ENCODE assay signal across 8 cellular contexts in the genomic region with DNA sequence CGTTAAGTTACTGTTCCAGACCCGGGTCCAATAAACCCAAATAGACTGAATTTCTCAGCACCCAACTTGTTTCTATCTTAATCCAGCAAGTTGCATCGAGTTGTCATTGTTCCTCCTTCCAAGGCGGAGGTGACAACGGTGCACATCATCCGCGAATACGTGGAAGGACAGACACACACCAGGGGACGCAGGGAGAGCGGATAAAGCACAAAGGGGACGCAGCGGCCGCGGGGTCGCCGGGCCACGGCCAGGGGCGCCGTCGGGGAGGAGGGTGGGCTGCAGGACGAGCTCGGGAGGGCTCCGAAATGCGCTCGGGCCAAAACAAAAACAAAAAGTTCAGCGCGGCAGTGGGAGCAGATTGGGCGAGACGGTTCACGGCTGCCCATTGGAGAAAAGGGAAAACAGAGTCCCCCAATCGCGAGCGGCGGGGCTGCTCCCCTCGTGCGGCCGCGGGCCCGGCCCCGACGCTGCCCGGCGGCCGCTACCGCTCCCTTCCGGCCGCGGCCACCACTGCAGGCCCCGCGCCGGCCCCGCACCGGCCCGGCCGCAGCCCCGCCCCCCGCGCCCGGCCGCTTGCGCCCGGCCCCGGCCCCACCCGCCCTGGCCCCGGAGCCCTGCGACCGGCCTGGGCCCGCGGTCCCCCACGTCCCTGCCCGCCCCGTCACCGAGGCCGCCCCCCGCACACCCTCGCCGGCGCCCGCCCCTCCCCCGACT. TPM values are rescaled to one million over a fixed set of nuclear protein-coding genes. Genes with fewer than 3 reads are reported as not detected.
DNase-seq lines count a peak whose midpoint lies in the region; ATAC-seq and TF ChIP-seq lines count a peak whose summit lies in the region.

No MANE protein-coding gene starts in this region.

- peaks cover 3% of the 10 kb centered on the region for H3K27me3 Mint-ChIP-seq in osteocyte (ENCODE audit: unreplicated experiment)

- peaks cover 48% of the 10 kb centered on the region for H3K4me1 Mint-ChIP-seq in osteocyte (ENCODE audit: unreplicated experiment)

- peak overlapping the region; percentile 95 for H3K4me3 Mint-ChIP-seq in osteocyte (ENCODE audit: unreplicated experiment)

- TF ChIP-seq CTCF in osteocyte (IDR thresholded peaks at IDR 0.05), result peak; percentile 47

- peak overlapping the region; percentile 86 to 88 for H3K27ac Mint-ChIP-seq in activated naive CD4-positive, alpha-beta T cell treated with anti-CD3 and anti-CD28 coated beads, Interleukin-2, amount 50 U/mL, for 72 hours
- H3K27ac Mint-ChIP-seq in osteocyte (ENCODE audit: unreplicated experiment), result peak overlapping the region; percentile 92

- no peaks in the 10 kb centered on the region for H3K9me3 Mint-ChIP-seq in activated naive CD4-positive, alpha-beta T cell treated with anti-CD3 and anti-CD28 coated beads, Interleukin-2, amount 50 U/mL, for 72 hours
- H3K9me3 Mint-ChIP-seq in osteocyte (ENCODE audit: unreplicated experiment), result no peaks in the 10 kb centered on the region

- H3K36me3 Mint-ChIP-seq in activated naive CD4-positive, alpha-beta T cell treated with anti-CD3 and anti-CD28 coated beads, Interleukin-2, amount 50 U/mL, for 72 hours, result peaks cover 0 to 5% of the 10 kb centered on the region in 2 donors
- no peaks in the 10 kb centered on the region for H3K36me3 Mint-ChIP-seq in osteocyte (ENCODE audit: unreplicated experiment)

- DNase-seq in CD1c-positive myeloid dendritic cell (ENCODE audit: extremely low spot score), result peak; percentile 85
- peak; percentile 72 for DNase-seq in GM19240 (ENCODE audit: insufficient read length, low spot score)
- DNase-seq in HuH-7 (ENCODE audit: low spot score), result peak; percentile 99
- DNase-seq in SHP77 treated with DMSO at 0.1 percent for 48 hours (lab: John Stamatoyannopoulos, UW), result peak; percentile 20
- DNase-seq in activated naive CD4-positive, alpha-beta T cell treated with anti-CD3 and anti-CD28 coated beads, Interleukin-2, amount 50 U/mL, for 72 hours (ENCODE audit: low spot score in 2 of 2), result peak; percentile 52 to 71
- peak; percentile 69 for DNase-seq in glomerular visceral epithelial cell (ENCODE audit: extremely low spot score)
- peak; percentile 88 for DNase-seq in osteocyte (ENCODE audit: extremely low spot score, unreplicated experiment)
- DNase-seq in ureter (ENCODE audit: low spot score), result peak; percentile 79

- ATAC-seq in activated naive CD4-positive, alpha-beta T cell treated with anti-CD3 and anti-CD28 coated beads, Interleukin-2, amount 50 U/mL, for 72 hours, result peak; percentile 63 to 67

RNA-seq across cellular contexts. Expression of a gene that starts 0.5 kb away (rescaled TPM):
- 10 to 100 TPM; 21.9 to 46.5 TPM for total RNA-seq in activated naive CD4-positive, alpha-beta T cell treated with anti-CD3 and anti-CD28 coated beads, Interleukin-2, amount 50 U/mL, for 72 hours
- total RNA-seq in osteocyte (59.4 and 59.8 TPM in 2 replicates), ureter (67.6 TPM)

RNA-seq across cellular contexts. Expression of a gene that starts 59.2 kb away (rescaled TPM):
- total RNA-seq in activated naive CD4-positive, alpha-beta T cell treated with anti-CD3 and anti-CD28 coated beads, Interleukin-2, amount 50 U/mL, for 72 hours, result 10 to 100 TPM; 31.7 to 36.5 TPM
- 70.1 and 80.9 TPM in 2 replicates for total RNA-seq in osteocyte
- total RNA-seq in ureter, result 37.1 TPM

Comparison
In these comparisons a context has a peak if more than half of its experiments do, and no peak if none do; other contexts are left out.
1. Peak in every context shown above with its lines: DNase-seq and ATAC-seq.
2. DNase-seq: peak in every context shown above with its lines; median percentile 99 in HuH-7; 88 in osteocyte; 85 in CD1c-positive myeloid dendritic cell; 79 in ureter; 72 in GM19240; 69 in glomerular visceral epithelial cell; 62 in activated naive CD4-positive, alpha-beta T cell treated with anti-CD3 and anti-CD28 coated beads, Interleukin-2, amount 50 U/mL, for 72 hours; 20 in SHP77 treated with DMSO at 0.1 percent for 48 hours.